13 cellular contexts compared by ENCODE assay signal in the genomic region with DNA sequence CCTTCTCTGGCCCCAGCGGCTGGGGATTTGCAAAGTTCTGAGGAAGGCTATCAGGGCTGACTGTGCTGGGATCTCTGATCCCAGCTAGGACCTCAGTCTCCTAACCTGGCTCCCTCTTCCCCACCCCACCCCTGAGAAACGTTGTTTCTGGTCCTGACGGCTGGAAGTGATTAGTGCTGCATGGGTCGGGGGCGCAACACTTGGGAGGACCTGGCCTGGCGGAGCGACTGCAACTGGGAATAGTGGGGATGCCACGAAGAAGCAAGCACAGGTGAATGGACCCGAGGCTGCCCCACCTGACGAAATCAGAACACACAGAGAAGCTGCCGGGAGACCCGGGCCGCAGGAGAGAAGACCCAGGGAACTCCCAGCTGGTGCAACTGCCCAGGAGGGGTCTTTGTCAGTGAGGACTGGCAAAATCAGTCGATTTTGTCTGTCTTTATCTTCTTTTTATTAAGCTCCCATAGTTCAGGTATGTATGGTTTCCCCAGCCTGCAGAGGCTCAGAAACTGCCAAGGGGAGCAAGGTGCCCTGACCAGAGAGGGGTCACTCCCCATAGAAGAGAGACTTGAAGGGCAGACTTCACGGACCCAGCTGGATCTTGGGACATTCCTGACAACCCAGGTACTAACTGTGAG. TPM values are rescaled to one million over a fixed set of nuclear protein-coding genes. Genes with fewer than 3 reads are reported as not detected.
DNase-seq lines count a peak whose midpoint lies in the region; ATAC-seq and TF ChIP-seq lines count a peak whose summit lies in the region.
"Had no signal": no experiment of that assay in that cellular context is flagged by ENCODE, and none has a peak within 500 bp of the region (broad histone marks: within the 10 kb centered on the region; RNA-seq: fewer than 3 reads in every experiment).

No MANE protein-coding gene starts in this region.

- H3K27me3 ChIP-seq in iPS-15b (ENCODE audit: control insufficient read depth, insufficient read depth, low read length), result peaks cover 100% of the 10 kb centered on the region

- H3K27ac Mint-ChIP-seq in T-helper 2 cell treated with Interferon-gamma antibody and Interleukin-4, amounts not matched to agents 5 μg/mL and 100 μg/mL, for 36 hours, result no peak overlapping the region
- no peak overlapping the region for H3K27ac Mint-ChIP-seq in T-cell

- POLR2A ChIA-PET in T-cell (lab: Charles Lee), result no interaction called here

- DNase-seq in T-helper 2 cell treated with Interferon-gamma antibody and Interleukin-4, amounts not matched to agents 5 μg/mL and 100 μg/mL, for 36 hours (ENCODE audit: low spot score), result no peak
- no peak for DNase-seq in T-helper 2 cell
- DNase-seq in T-cell, result no peak
- peak; percentile 38 for DNase-seq in posterior vena cava (ENCODE audit: low spot score)
- DNase-seq in GM10266 (ENCODE audit: extremely low spot score), result no peak
- no peak for DNase-seq in ecto neural progenitor cell (ENCODE audit: low spot score)
- DNase-seq: DMS153, esophagus squamous epithelium, SW 1271 had no signal

- no peaks in the 10 kb centered on the region for H3K36me3 ChIP-seq in iPS-15b (ENCODE audit: control insufficient read depth, insufficient read depth, low read length)

- TF ChIP-seq POLR2A in GM18505 (IDR thresholded peaks at IDR 0.05; ENCODE audit: borderline replicate concordance, extremely low read depth, insufficient read depth, insufficient read length), result no peak

- no peaks in the 10 kb centered on the region for H3K9me3 Mint-ChIP-seq in T-helper 2 cell treated with Interferon-gamma antibody and Interleukin-4, amounts not matched to agents 5 μg/mL and 100 μg/mL, for 36 hours
- no peaks in the 10 kb centered on the region for H3K9me3 Mint-ChIP-seq in T-cell

- no peaks in the 10 kb centered on the region for H3K4me1 ChIP-seq in iPS-15b (ENCODE audit: control insufficient read depth, insufficient read depth, low read length)

- TF ChIP-seq CTCF in GM10266 (IDR thresholded peaks at IDR 0.05; ENCODE audit: control insufficient read depth, insufficient read depth, low read depth, missing control alignments), result no peak

- H3K27me3 Mint-ChIP-seq in T-helper 2 cell treated with Interferon-gamma antibody and Interleukin-4, amounts not matched to agents 5 μg/mL and 100 μg/mL, for 36 hours (ENCODE audit: low read depth), result peaks cover 47% of the 10 kb centered on the region
- peaks cover 51 to 70% of the 10 kb centered on the region in 2 donors for H3K27me3 Mint-ChIP-seq in T-cell

- CTCF ChIA-PET in T-cell (lab: Charles Lee), result interaction anchor here (1.0 to 1.4 kb wide), 2 partner anchors 87 to 672 kb away, joined by 3 read pairs; no protein-coding TSS in a partner anchor

- no peaks in the 10 kb centered on the region for H3K9me3 ChIP-seq in iPS-15b (ENCODE audit: control insufficient read depth, insufficient read depth, low read length)
- H3K9me3 ChIP-seq: esophagus squamous epithelium, upper lobe of left lung had no signal

- ATAC-seq in T-cell (replicated peaks in 1 of 4), result no peak
- ATAC-seq in GM18505 (IDR thresholded peaks at IDR 0.05; ENCODE audit: unreplicated experiment), result no peak

- H3K4me3 ChIP-seq in iPS-15b (ENCODE audit: low read depth, low read length), result peak overlapping the region; percentile 41

- peaks cover 27% of the 10 kb centered on the region for H3K4me1 Mint-ChIP-seq in T-helper 2 cell treated with Interferon-gamma antibody and Interleukin-4, amounts not matched to agents 5 μg/mL and 100 μg/mL, for 36 hours (ENCODE audit: low read depth)
- H3K4me1 Mint-ChIP-seq in T-cell, result peaks cover 37 to 58% (median 51%) of the 10 kb centered on the region in 3 donors

- intact Hi-C loops in posterior vena cava (cut with DNase I), result no loop called here

- H3K9ac ChIP-seq in iPS-15b (ENCODE audit: low read depth, low read length), result no peak overlapping the region

- peaks cover 16% of the 10 kb centered on the region for H3K36me3 Mint-ChIP-seq in T-helper 2 cell treated with Interferon-gamma antibody and Interleukin-4, amounts not matched to agents 5 μg/mL and 100 μg/mL, for 36 hours (ENCODE audit: low read depth)
- peaks cover 12% of the 10 kb centered on the region for H3K36me3 Mint-ChIP-seq in T-cell

- peak overlapping the region; percentile 29 for H3K4me3 Mint-ChIP-seq in T-helper 2 cell treated with Interferon-gamma antibody and Interleukin-4, amounts not matched to agents 5 μg/mL and 100 μg/mL, for 36 hours
- H3K4me3 Mint-ChIP-seq in T-cell, result peak overlapping the region in 2 of 3 donors; percentile 13 to 82

RNA-seq across cellular contexts. Expression of a gene that starts 0.7 kb away (rescaled TPM):
- total RNA-seq in T-cell (under 1 TPM in 4 of 5 donors, not detected in 1; 0.32 to 0.73 (median 0.66) TPM), posterior vena cava (1 to 10 TPM in 1 of 2 donors, not detected in 1; 1.5 TPM)
- total RNA-seq: MCF 10A had no signal

RNA-seq across cellular contexts. Expression of a gene that starts 7.4 kb away (rescaled TPM):
- total RNA-seq in T-cell, result 10 to 100 TPM; 17.6 to 34.3 (median 28.0) TPM
- total RNA-seq in posterior vena cava, result 10 to 100 TPM; 21.6 to 23.6 TPM

RNA-seq across cellular contexts. Expression of a gene that starts 14.2 kb away (rescaled TPM):
- total RNA-seq in T-cell (under 1 TPM in 2 of 5 donors, not detected in 3; 0.28 to 0.46 TPM), posterior vena cava (not detected)
- total RNA-seq: esophagus squamous epithelium, MCF 10A had no signal

RNA-seq across cellular contexts. Expression of a gene that starts 17.2 kb away (rescaled TPM):
- total RNA-seq in T-cell (10 to 100 TPM; 33.1 to 45.8 (median 44.6) TPM), posterior vena cava (10 to 100 TPM; 13.2 to 15.0 TPM)

RNA-seq across cellular contexts. Expression of a gene that starts 17.3 kb away (rescaled TPM):
- total RNA-seq in T-cell (10 to 100 TPM; 16.1 to 59.3 (median 56.7) TPM), posterior vena cava (10 to 100 TPM in 1 of 2 donors, 1 to 10 TPM in 1; 9.9 to 11.2 TPM)
